In genomic region chr19:29528946-29529645, GRCh38 we compare ENCODE assay signal across 11 cellular contexts. TPM values are rescaled to one million over a fixed set of nuclear protein-coding genes. Genes with fewer than 3 reads are reported as not detected.
DNase-seq lines count a peak whose midpoint lies in the region; ATAC-seq and TF ChIP-seq lines count a peak whose summit lies in the region.
"Had no signal": no experiment of that assay in that cellular context is flagged by ENCODE, and none has a peak within 500 bp of the region (broad histone marks: within the 10 kb centered on the region; RNA-seq: fewer than 3 reads in every experiment).

No MANE protein-coding gene starts in this region.

- H3K27ac Mint-ChIP-seq in nephron progenitor cell = no peak overlapping the region

- TF ChIP-seq CTCF in mammary epithelial cell (conservative IDR thresholded peaks at IDR 0.05 in 1 of 2, IDR thresholded peaks at IDR 0.05 in 1 of 2; ENCODE audit: extremely low read depth in 1 of 2, insufficient read depth in 1 of 2, low read depth in 1 of 2, low read length in 2 of 2) (no peak), nephron progenitor cell (IDR thresholded peaks at IDR 0.05) (no peak)

- no peak overlapping the region; the same call in 1 of the 2 replicates for H2AFZ ChIP-seq in GM23248
- H2AFZ ChIP-seq in mammary epithelial cell (ENCODE audit: low read depth, low read length) = no peak overlapping the region

- H3K27me3 ChIP-seq in BLaER1 treated with 17β-estradiol and CSF1 and Interleukin-3, amounts not matched to agents 10 nM and 100 nM = peaks cover 66 to 83% (median 78%) of the 10 kb centered on the region in 11 experiments
- H3K27me3 ChIP-seq in GM23248 (replicated peaks; ENCODE audit: insufficient read depth) (peaks cover 49% of the 10 kb centered on the region), mammary epithelial cell (ENCODE audit: insufficient read depth, low read length) (peaks cover 58% of the 10 kb centered on the region)

- H3K4me2 ChIP-seq in BLaER1 treated with 17β-estradiol and CSF1 and Interleukin-3, amounts not matched to agents 10 nM and 100 nM = peak overlapping the region; percentile 81 to 95 (median 88)
- H3K4me2 ChIP-seq in GM23248 (ENCODE audit: unreplicated experiment) (peak overlapping the region; percentile 80), mammary epithelial cell (ENCODE audit: insufficient read depth, low read depth, low read length) (peak overlapping the region; percentile 80)

- ATAC-seq in GM18520 (IDR thresholded peaks at IDR 0.05; ENCODE audit: unreplicated experiment) = no peak
- ATAC-seq in GM18867 (IDR thresholded peaks at IDR 0.05; ENCODE audit: unreplicated experiment) = no peak
- no peak for ATAC-seq in HG03139 (IDR thresholded peaks at IDR 0.05; ENCODE audit: unreplicated experiment)

- peak overlapping the region; percentile 45 to 69 (median 56) for H3K4me3 ChIP-seq in BLaER1 treated with 17β-estradiol and CSF1 and Interleukin-3, amounts not matched to agents 10 nM and 100 nM
- H3K4me3 ChIP-seq in GM23248 = peak overlapping the region; percentile 57
- H3K4me3 ChIP-seq in mammary epithelial cell (replicated peaks in 1 of 3; ENCODE audit: insufficient read depth in 1 of 3, low read depth in 2 of 3, low read length in 3 of 3) = no peak overlapping the region

- peak; percentile 15 for DNase-seq in GM23248
- peak; percentile 2 for DNase-seq in mammary epithelial cell
- DNase-seq in nephron progenitor cell = no peak
- no peak for DNase-seq in SHP77 treated with DMSO at 0.1 percent for 48 hours (lab: John Stamatoyannopoulos, UW)
- DNase-seq: NCI-H1930 had no signal

- intact Hi-C loops in mammary epithelial cell (cut with micrococcal nuclease) = loop anchor here (1.0 to 5.0 kb wide), 2 partner anchors 327 to 792 kb away; no protein-coding TSS in a partner anchor

- peaks cover 87% of the 10 kb centered on the region for H3K27me3 Mint-ChIP-seq in nephron progenitor cell (ENCODE audit: low read depth, poor library complexity)

- H3K9me3 ChIP-seq in BLaER1 treated with 17β-estradiol and CSF1 and Interleukin-3, amounts not matched to agents 10 nM and 100 nM (replicated peaks in 1 of 11) = peaks cover 0 to 15% (median 9%) of the 10 kb centered on the region in 11 experiments; a peak in 16 of 22 replicates
- H3K9me3 ChIP-seq in GM23248 (ENCODE audit: low read depth) (no peaks in the 10 kb centered on the region), mammary epithelial cell (replicated peaks; ENCODE audit: insufficient read depth, low read length) (no peaks in the 10 kb centered on the region)

- WGBS in GM23248 (ENCODE audit: low coverage in 1 of 2, low lambda C conversion rate in 2 of 2, missing lambda C conversion rate in 2 of 2), 2 experiments = 4 to 7% methylated on average over 33 to 39 of the region's 39 CpGs
- under 1% methylated on average over 21 of the region's 39 CpGs for WGBS in mammary epithelial cell (ENCODE audit: low coverage, missing lambda C conversion rate)

- peaks cover 4% of the 10 kb centered on the region for H3K9me3 Mint-ChIP-seq in nephron progenitor cell

- peak overlapping the region in 4 of 11 experiments; percentile 37 to 60 (median 52); a peak in 5 of 22 replicates for H3K9ac ChIP-seq in BLaER1 treated with 17β-estradiol and CSF1 and Interleukin-3, amounts not matched to agents 10 nM and 100 nM
- no peak overlapping the region for H3K9ac ChIP-seq in GM23248
- H3K9ac ChIP-seq in mammary epithelial cell (ENCODE audit: insufficient read depth, low read length) = no peak overlapping the region

- peak overlapping the region; percentile 84 for H3K4me3 Mint-ChIP-seq in nephron progenitor cell

- no peaks in the 10 kb centered on the region for H3K36me3 ChIP-seq in BLaER1 treated with 17β-estradiol and CSF1 and Interleukin-3, amounts not matched to agents 10 nM and 100 nM
- no peaks in the 10 kb centered on the region for H3K36me3 ChIP-seq in GM23248 (ENCODE audit: low read depth)
- H3K36me3 ChIP-seq in mammary epithelial cell (ENCODE audit: insufficient read depth, low read length) = no peaks in the 10 kb centered on the region

- H3K27ac ChIP-seq in BLaER1 treated with 17β-estradiol and CSF1 and Interleukin-3, amounts not matched to agents 10 nM and 100 nM = no peak overlapping the region
- H3K27ac ChIP-seq in GM23248 = no peak overlapping the region
- H3K27ac ChIP-seq in mammary epithelial cell (ENCODE audit: insufficient read depth, low read depth, low read length) = no peak overlapping the region
- H3K27ac ChIP-seq: HL-60 had no signal

- peaks cover 23% of the 10 kb centered on the region for H3K4me1 Mint-ChIP-seq in nephron progenitor cell

- dilution Hi-C loops in mammary epithelial cell (cut with HindIII; ENCODE audit: low sequenced_read_pairs) = loop anchor here (10.0 kb wide), 1 partner anchor 186 kb away; the partner anchor contains the start of gene C19orf12

- no peaks in the 10 kb centered on the region for H3F3A ChIP-seq in GM23248 (ENCODE audit: insufficient read depth)

- H4K20me1 ChIP-seq in BLaER1 treated with 17β-estradiol and CSF1 and Interleukin-3, amounts not matched to agents 10 nM and 100 nM = peaks cover 0 to 42% (median 26%) of the 10 kb centered on the region in 11 experiments; a peak in 16 of 22 replicates
- no peaks in the 10 kb centered on the region for H4K20me1 ChIP-seq in GM23248 (ENCODE audit: insufficient read depth)
- no peaks in the 10 kb centered on the region for H4K20me1 ChIP-seq in mammary epithelial cell (ENCODE audit: insufficient read depth, low read length)

- H3K79me2 ChIP-seq in GM23248 (ENCODE audit: insufficient read depth) (no peaks in the 10 kb centered on the region), mammary epithelial cell (ENCODE audit: insufficient read depth, low read length) (no peaks in the 10 kb centered on the region)

- in situ Hi-C loops in GM23248 (cut with MboI) (no loop called here), mammary epithelial cell (cut with MboI; ENCODE audit: low sequenced_read_pairs in 2 of 2) (no loop called here)

- H3K9me2 ChIP-seq in GM23248 (ENCODE audit: insufficient read depth) = no peaks in the 10 kb centered on the region

- CTCF ChIA-PET in mammary epithelial cell (lab: Charles Lee; ENCODE audit: low non-redundant PET) = no interaction called here

- BruUV-seq in mammary epithelial cell (replicated peaks; lab: Mats Ljungman, UMichigan) = no TSS peak

- peaks cover 25% of the 10 kb centered on the region for H3K36me3 Mint-ChIP-seq in nephron progenitor cell (ENCODE audit: low read depth)

- H3K4me1 ChIP-seq in BLaER1 treated with 17β-estradiol and CSF1 and Interleukin-3, amounts not matched to agents 10 nM and 100 nM = peaks cover 20 to 35% (median 27%) of the 10 kb centered on the region in 10 experiments
- H3K4me1 ChIP-seq in GM23248 (ENCODE audit: insufficient read depth) = no peaks in the 10 kb centered on the region
- peaks cover 7% of the 10 kb centered on the region for H3K4me1 ChIP-seq in mammary epithelial cell (ENCODE audit: insufficient read depth, low read length)

RNA-seq across cellular contexts. Expression of gene VSTM2B, which starts 3.3 kb away (rescaled TPM):
- total RNA-seq in GM23248 (2014; rRNA removed; shearing (Covaris generic)) = not detected in 2 replicates
- not detected in 2 replicates for polyA plus RNA-seq in GM23248 (2016; fragmentation: Nextera tagmentation; extraction: Ambion mirVana)
- total RNA-seq in mammary epithelial cell = not detected
- polyA plus RNA-seq in mammary epithelial cell = not detected
- polyA minus RNA-seq in mammary epithelial cell = not detected
- polyA plus RNA-seq: esophagus had no signal

Comparison
In these comparisons a context has a peak if more than half of its experiments do, and no peak if none do; other contexts are left out.
1. H3K4me3 ChIP-seq: peak in BLaER1 treated with 17β-estradiol and CSF1 and Interleukin-3, amounts not matched to agents 10 nM and 100 nM (10 of 10) and GM23248 (single experiment); none in mammary epithelial cell (0 of 3).
2. DNase-seq: peak in GM23248 (single experiment) and mammary epithelial cell (single experiment); none in nephron progenitor cell (single experiment) and SHP77 treated with DMSO at 0.1 percent for 48 hours (single experiment).
3. Peak in every context shown above with its lines, with median percentiles within 50 percentile points of each other: H3K4me2 ChIP-seq.